8 cellular contexts compared by ENCODE assay signal in the genomic region with DNA sequence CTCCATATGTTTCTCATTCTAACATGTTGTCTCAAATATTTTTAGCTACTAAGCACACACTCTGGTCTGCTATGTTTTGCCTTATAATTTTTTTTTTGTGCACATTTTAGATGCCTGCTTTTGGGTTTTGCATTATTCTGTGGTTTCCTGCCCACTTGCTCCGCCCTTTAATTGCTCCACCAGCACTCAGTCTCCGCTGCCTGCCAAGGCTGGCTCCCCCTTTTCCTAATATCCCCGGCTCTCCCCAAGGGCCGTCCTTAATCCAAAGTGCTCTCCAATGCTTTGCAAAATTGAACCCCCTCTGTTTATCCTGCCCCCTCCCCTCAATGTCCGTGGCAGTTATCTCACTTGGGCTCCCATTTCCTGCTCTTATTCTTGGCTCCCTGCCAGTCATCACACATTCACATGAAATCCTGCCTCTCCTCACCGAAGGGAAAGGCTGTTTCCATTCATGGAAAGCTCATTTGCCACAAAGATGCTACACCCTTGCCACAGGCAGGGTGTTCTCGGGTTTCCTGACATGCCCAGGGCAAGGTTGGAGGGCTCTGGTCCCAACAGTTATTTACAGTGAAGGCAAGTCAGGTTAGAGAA.
A peak's percentile ranks its signal among the peaks of the same experiment; 100 is the strongest.
DNase-seq lines count a peak whose midpoint lies in the region; ATAC-seq and TF ChIP-seq lines count a peak whose summit lies in the region.

No MANE protein-coding gene starts in this region.

- TF ChIP-seq CTCF in astrocyte of the spinal cord (IDR thresholded peaks at IDR 0.05; ENCODE audit: low read depth, low read length) (no peak), mesothelial cell of epicardium (IDR thresholded peaks at IDR 0.05; ENCODE audit: unreplicated experiment) (no peak)

- H3K27ac Mint-ChIP-seq in mesothelial cell of epicardium, result no peak overlapping the region

- peak overlapping the region; percentile 3 for H3K4me3 Mint-ChIP-seq in mesothelial cell of epicardium

- H3K36me3 Mint-ChIP-seq in mesothelial cell of epicardium, result no peaks in the 10 kb centered on the region

- peaks cover 16% of the 10 kb centered on the region for H3K4me1 Mint-ChIP-seq in mesothelial cell of epicardium

- no peak for ATAC-seq in GM18519 (IDR thresholded peaks at IDR 0.05; ENCODE audit: low FRiP score, unreplicated experiment)
- ATAC-seq in HG02884 (IDR thresholded peaks at IDR 0.05; ENCODE audit: unreplicated experiment), result no peak

- no peaks in the 10 kb centered on the region for H3K27me3 Mint-ChIP-seq in mesothelial cell of epicardium (ENCODE audit: low read depth)

- DNase-seq in Daoy (ENCODE audit: low read depth) (peak; percentile 60), NCI-H2029 (lab: John Stamatoyannopoulos, UW) (peak; percentile 85), astrocyte of the spinal cord (ENCODE audit: low read depth, low spot score) (peak; percentile 61), mesothelial cell of epicardium (ENCODE audit: low spot score in 2 of 2, unreplicated experiment in 2 of 2) (no peak), globus pallidus (ENCODE audit: low spot score) (no peak), T1000 (lab: John Stamatoyannopoulos, UW) (no peak)

- in situ Hi-C loops in astrocyte of the spinal cord (cut with HindIII; ENCODE audit: low sequenced_read_pairs), result no loop called here

- H3K4me3 ChIP-seq in astrocyte of the spinal cord (ENCODE audit: low read depth, low read length), result no peak overlapping the region

- H3K9me3 Mint-ChIP-seq in mesothelial cell of epicardium, result peaks cover 2% of the 10 kb centered on the region

Comparison
In these comparisons a context has a peak if more than half of its experiments do, and no peak if none do; other contexts are left out.
1. DNase-seq: peak in Daoy (single experiment), NCI-H2029 (single experiment) and astrocyte of the spinal cord (single experiment); none in mesothelial cell of epicardium (0 of 2), globus pallidus (single experiment) and T1000 (single experiment).